ENCODE assay signal across 1 cellular context in the genomic region with DNA sequence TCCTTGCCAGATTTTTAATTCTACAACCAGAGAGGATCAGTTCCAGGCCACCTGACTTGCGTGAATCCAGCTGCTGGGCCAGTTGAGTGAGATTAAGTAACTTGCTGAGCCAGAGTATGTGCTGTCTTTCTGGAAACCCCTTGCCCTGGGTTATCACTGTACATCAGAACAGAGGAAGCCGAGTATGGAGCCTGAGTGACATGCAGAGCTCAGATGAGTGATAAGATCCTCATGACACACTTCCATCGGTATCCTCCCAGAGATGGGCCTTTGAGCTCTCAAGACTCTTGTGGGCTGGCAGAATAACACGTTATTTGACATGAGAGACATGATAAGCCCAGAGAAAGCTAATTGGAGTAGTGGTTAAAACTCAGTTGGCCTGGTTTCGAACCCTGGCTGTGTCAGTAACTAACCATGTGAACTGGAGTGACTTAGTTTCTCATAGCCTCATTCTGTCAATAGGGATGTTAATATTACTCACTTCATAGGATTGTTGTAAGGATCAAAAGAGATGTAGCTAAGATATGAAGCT.
TF ChIP-seq lines count a peak whose summit lies in the region.

No MANE protein-coding gene starts in this region.

TF ChIP-seq in HepG2, 621 proteins besides CTCF, POLR2A, EP300 and RAD21 (continued from another document):
- TF ChIP-seq, protein P1, sequence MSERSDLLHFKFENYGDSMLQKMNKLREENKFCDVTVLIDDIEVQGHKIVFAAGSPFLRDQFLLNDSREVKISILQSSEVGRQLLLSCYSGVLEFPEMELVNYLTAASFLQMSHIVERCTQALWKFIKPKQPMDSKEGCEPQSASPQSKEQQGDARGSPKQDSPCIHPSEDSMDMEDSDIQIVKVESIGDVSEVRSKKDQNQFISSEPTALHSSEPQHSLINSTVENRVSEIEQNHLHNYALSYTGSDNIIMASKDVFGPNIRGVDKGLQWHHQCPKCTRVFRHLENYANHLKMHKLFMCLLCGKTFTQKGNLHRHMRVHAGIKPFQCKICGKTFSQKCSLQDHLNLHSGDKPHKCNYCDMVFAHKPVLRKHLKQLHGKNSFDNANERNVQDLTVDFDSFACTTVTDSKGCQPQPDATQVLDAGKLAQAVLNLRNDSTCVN (CRISPR knock-in tag; IDR thresholded peaks at IDR 0.05; ENCODE audit: borderline replicate concordance): no peak
- TF ChIP-seq, protein P2, sequence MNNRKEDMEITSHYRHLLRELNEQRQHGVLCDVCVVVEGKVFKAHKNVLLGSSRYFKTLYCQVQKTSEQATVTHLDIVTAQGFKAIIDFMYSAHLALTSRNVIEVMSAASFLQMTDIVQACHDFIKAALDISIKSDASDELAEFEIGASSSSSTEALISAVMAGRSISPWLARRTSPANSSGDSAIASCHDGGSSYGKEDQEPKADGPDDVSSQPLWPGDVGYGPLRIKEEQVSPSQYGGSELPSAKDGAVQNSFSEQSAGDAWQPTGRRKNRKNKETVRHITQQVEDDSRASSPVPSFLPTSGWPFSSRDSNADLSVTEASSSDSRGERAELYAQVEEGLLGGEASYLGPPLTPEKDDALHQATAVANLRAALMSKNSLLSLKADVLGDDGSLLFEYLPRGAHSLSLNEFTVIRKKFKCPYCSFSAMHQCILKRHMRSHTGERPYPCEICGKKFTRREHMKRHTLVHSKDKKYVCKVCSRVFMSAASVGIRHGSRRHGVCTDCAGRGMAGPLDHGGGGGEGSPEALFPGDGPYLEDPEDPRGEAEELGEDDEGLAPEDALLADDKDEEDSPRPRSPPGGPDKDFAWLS (CRISPR knock-in tag; IDR thresholded peaks at IDR 0.05; ENCODE audit: borderline replicate concordance): no peak
- TF ChIP-seq ZSCAN9 (CRISPR knock-in tag; IDR thresholded peaks at IDR 0.05; ENCODE audit: borderline replicate concordance): no peak
TF ChIP-seq in HepG2: peak in this region for 0.
